8 cellular contexts compared by ENCODE assay signal in genomic region chr18:46963656-46964578, GRCh38. TPM values are rescaled to one million over a fixed set of nuclear protein-coding genes. Genes with fewer than 3 reads are reported as not detected.
DNase-seq lines count a peak whose midpoint lies in the region; ATAC-seq, FAIRE-seq and TF ChIP-seq lines count a peak whose summit lies in the region.
"Not testable (repeated sequence)": the region's sequence is repeated elsewhere in the genome, so short reads cannot be mapped to it uniquely, and the experiment has no call there.
"Had no signal": no experiment of that assay in that cellular context is flagged by ENCODE, and none has a peak within 500 bp of the region (broad histone marks: within the 10 kb centered on the region; RNA-seq: fewer than 3 reads in every experiment).

No MANE protein-coding gene starts in this region.

- H2AFZ ChIP-seq in GM23338; HepG2 (ENCODE audit: low read length): not testable (repeated sequence)

- POLR2A ChIA-PET in WTC11 (lab: Charles Lee); HepG2 (lab: Yijun Ruan, JAX): not testable (repeated sequence)

- not testable (repeated sequence) for TF ChIP-seq POLR2A in HepG2 (IDR thresholded peaks at IDR 0.05; ENCODE audit: insufficient read depth in 1 of 2, low read depth in 2 of 2, low read length in 2 of 2)

- TF ChIP-seq RAD21 in HepG2 (CRISPR knock-in tag; IDR thresholded peaks at IDR 0.05) = not testable (repeated sequence)

- not testable (repeated sequence) for H3K36me3 ChIP-seq in GM23338 (ENCODE audit: insufficient read depth); HepG2 (replicated peaks in 1 of 2; ENCODE audit: control insufficient read depth in 1 of 2, insufficient read depth in 2 of 2, low read length in 2 of 2)

- H3K79me2 ChIP-seq in GM23338 (replicated peaks; ENCODE audit: insufficient read depth); HepG2 (ENCODE audit: insufficient read depth, low read length): not testable (repeated sequence)

- not testable (repeated sequence) for H3K9me3 ChIP-seq in HepG2 (ENCODE audit: low read length)

- in situ Hi-C loops in HepG2 (cut with HindIII; ENCODE audit: extremely low pct_ligation_motif_present, low pct_unique_long_range_greater_than_20kb) = not testable (repeated sequence)

- H3K27me3 Mint-ChIP-seq in GM23338 (ENCODE audit: insufficient read depth, low read depth, poor library complexity); WTC11 (ENCODE audit: low read depth); natural killer cell treated with Interleukin-12 subunit alpha and Interleukin-12 subunit beta and Interleukin-15 and Interleukin-18, amount 100 ng/mL, for 72 hours; stimulated activated memory B cell treated with anti-CD40 and anti-IgM and Interleukin-4, amounts not matched to agents 10 μg/mL and 1 μg/mL and 100 μg/mL, for 72 hours: not testable (repeated sequence)

- not testable (repeated sequence) for H3K4me2 ChIP-seq in GM23338; HepG2 (ENCODE audit: low read depth, low read length)

- H3K4me1 Mint-ChIP-seq in GM23338; WTC11; natural killer cell treated with Interleukin-12 subunit alpha and Interleukin-12 subunit beta and Interleukin-15 and Interleukin-18, amount 100 ng/mL, for 72 hours (ENCODE audit: low read depth in 2 of 2); stimulated activated memory B cell treated with anti-CD40 and anti-IgM and Interleukin-4, amounts not matched to agents 10 μg/mL and 1 μg/mL and 100 μg/mL, for 72 hours: not testable (repeated sequence)

- no CpG with 5 or more reads among the region's 79 CpGs for WGBS in HepG2 (ENCODE audit: low lambda C conversion rate)

- not testable (repeated sequence) for H3K9me3 Mint-ChIP-seq in GM23338; stimulated activated memory B cell treated with anti-CD40 and anti-IgM and Interleukin-4, amounts not matched to agents 10 μg/mL and 1 μg/mL and 100 μg/mL, for 72 hours
- peaks cover 11% of the 10 kb centered on the region for H3K9me3 Mint-ChIP-seq in WTC11
- H3K9me3 Mint-ChIP-seq in natural killer cell treated with Interleukin-12 subunit alpha and Interleukin-12 subunit beta and Interleukin-15 and Interleukin-18, amount 100 ng/mL, for 72 hours = peaks cover 15% of the 10 kb centered on the region

- H3K36me3 Mint-ChIP-seq in GM23338 (ENCODE audit: low read depth) = peaks cover 12% of the 10 kb centered on the region
- not testable (repeated sequence) for H3K36me3 Mint-ChIP-seq in WTC11; natural killer cell treated with Interleukin-12 subunit alpha and Interleukin-12 subunit beta and Interleukin-15 and Interleukin-18, amount 100 ng/mL, for 72 hours
- H3K36me3 Mint-ChIP-seq in stimulated activated memory B cell treated with anti-CD40 and anti-IgM and Interleukin-4, amounts not matched to agents 10 μg/mL and 1 μg/mL and 100 μg/mL, for 72 hours = peaks cover 10% of the 10 kb centered on the region

- H3K4me3 ChIP-seq in GM23338; HepG2 (replicated peaks in 1 of 3; ENCODE audit: insufficient read depth in 1 of 3, low read depth in 2 of 3, low read length in 3 of 3): not testable (repeated sequence)

- ATAC-seq in GM23338 (peak; percentile 10), WTC11 (peak; percentile 3), esophagus mucosa (peak; percentile 19), left cardiac atrium (peak; percentile 24 to 48), HepG2 (peak; percentile 12; the same call in 2 of the 3 replicates)
- ATAC-seq in natural killer cell treated with Interleukin-12 subunit alpha and Interleukin-12 subunit beta and Interleukin-15 and Interleukin-18, amount 100 ng/mL, for 72 hours = peak; percentile 46 to 52
- peak; percentile 51 for ATAC-seq in stimulated activated memory B cell treated with anti-CD40 and anti-IgM and Interleukin-4, amounts not matched to agents 10 μg/mL and 1 μg/mL and 100 μg/mL, for 72 hours

- intact Hi-C loops in left cardiac atrium (cut with DNase I); HepG2 (cut with micrococcal nuclease; ENCODE audit: unreplicated experiment): not testable (repeated sequence)

- not testable (repeated sequence) for H3F3A ChIP-seq in GM23338 (replicated peaks; ENCODE audit: low read depth)

- not testable (repeated sequence) for H3K27me3 ChIP-seq in GM23338 (ENCODE audit: insufficient read depth); HepG2 (ENCODE audit: control insufficient read depth in 1 of 2, insufficient read depth in 2 of 2, low read length in 2 of 2)

- H3K4me3 Mint-ChIP-seq in GM23338; WTC11; natural killer cell treated with Interleukin-12 subunit alpha and Interleukin-12 subunit beta and Interleukin-15 and Interleukin-18, amount 100 ng/mL, for 72 hours; stimulated activated memory B cell treated with anti-CD40 and anti-IgM and Interleukin-4, amounts not matched to agents 10 μg/mL and 1 μg/mL and 100 μg/mL, for 72 hours: not testable (repeated sequence)

- H3K27ac Mint-ChIP-seq in GM23338; WTC11; natural killer cell treated with Interleukin-12 subunit alpha and Interleukin-12 subunit beta and Interleukin-15 and Interleukin-18, amount 100 ng/mL, for 72 hours; stimulated activated memory B cell treated with anti-CD40 and anti-IgM and Interleukin-4, amounts not matched to agents 10 μg/mL and 1 μg/mL and 100 μg/mL, for 72 hours: not testable (repeated sequence)

- DNase-seq in GM23338 (ENCODE audit: low spot score); WTC11 (ENCODE audit: low spot score); left cardiac atrium; HepG2 (ENCODE audit: low spot score); natural killer cell treated with Interleukin-12 subunit alpha and Interleukin-12 subunit beta and Interleukin-15 and Interleukin-18, amount 100 ng/mL, for 72 hours (ENCODE audit: low spot score): not testable (repeated sequence)

- not testable (repeated sequence) for BruUV-seq in HepG2 (replicated peaks; lab: Mats Ljungman, UMichigan)

- CTCF ChIA-PET in WTC11 (lab: Charles Lee); HepG2 (lab: Yijun Ruan, JAX; ENCODE audit: low intra/inter-chr PET ratio, low total read pairs): not testable (repeated sequence)

- not testable (repeated sequence) for H3K4me1 ChIP-seq in GM23338 (ENCODE audit: insufficient read depth); HepG2 (ENCODE audit: insufficient read depth, low read length)

- not testable (repeated sequence) for H4K20me1 ChIP-seq in GM23338 (replicated peaks; ENCODE audit: insufficient read depth); HepG2 (ENCODE audit: insufficient read depth, low read length)

- TF ChIP-seq CTCF in GM23338 (conservative IDR thresholded peaks at IDR 0.05; ENCODE audit: low read depth in 2 of 2); WTC11 (IDR thresholded peaks at IDR 0.05); HepG2 (CRISPR knock-in tag; IDR thresholded peaks at IDR 0.05): not testable (repeated sequence)

- H3K27ac ChIP-seq in GM23338 (ENCODE audit: low read depth); HepG2 (ENCODE audit: extremely low read length, insufficient read depth, low read length): not testable (repeated sequence)

- not testable (repeated sequence) for H3K9ac ChIP-seq in HepG2 (ENCODE audit: insufficient read depth, low read depth, low read length)

- H3K9me2 ChIP-seq in GM23338 (ENCODE audit: insufficient read depth) = not testable (repeated sequence)

- not testable (repeated sequence) for FAIRE-seq in HepG2 (lab: Jason Lieb, UNC)

- TF ChIP-seq EP300 in HepG2 (IDR thresholded peaks at IDR 0.05; ENCODE audit: low read depth in 2 of 2, low read length in 2 of 2); HepG2 (CRISPR knock-in tag; IDR thresholded peaks at IDR 0.05; ENCODE audit: borderline replicate concordance): not testable (repeated sequence)

RNA-seq across cellular contexts. Expression of gene KATNAL2, which starts 46.5 kb away (rescaled TPM):
- total RNA-seq in GM23338 (2014; rRNA removed; shearing (Covaris generic)) = 7.7 and 11.8 TPM in 2 replicates
- polyA plus RNA-seq in GM23338 (2016; fragmentation: Nextera tagmentation; extraction: Ambion mirVana) = 9.9 and 11.8 TPM in 2 replicates
- total RNA-seq in WTC11 (2021) = 9.9 to 12.1 TPM (median 11.7 TPM) in 3 replicates
- 1.1 TPM for total RNA-seq in esophagus mucosa
- total RNA-seq in left cardiac atrium = 1 to 10 TPM; 3.4 to 4.1 TPM
- total RNA-seq in HepG2 (2016; rRNA removed; fragmentation: Illumina TruSeq; extraction: Trizol) = not detected in 2 replicates
- not detected in 2 replicates for total RNA-seq in HepG2 (2016; cell fraction: cytosol; rRNA removed; fragmentation: Illumina TruSeq; extraction: Trizol; ENCODE audit: low read depth)
- not detected in 2 replicates for total RNA-seq in HepG2 (2016; cell fraction: insoluble cytoplasmic fraction; rRNA removed; fragmentation: Illumina TruSeq; extraction: Trizol)
- 0.17 TPM in 1 of 2 replicates, not detected in the other for total RNA-seq in HepG2 (2016; cell fraction: membrane; rRNA removed; fragmentation: Illumina TruSeq; extraction: Trizol)
- total RNA-seq in HepG2 (2016; cell fraction: nucleus; rRNA removed; fragmentation: Illumina TruSeq; extraction: Trizol) = not detected in 2 replicates
- polyA plus RNA-seq in HepG2 (2011; rRNA removed) = not detected in 2 replicates
- polyA plus RNA-seq in HepG2 (2011; cell fraction: cytosol; rRNA removed) = not detected in 2 replicates
- not detected in 2 replicates for polyA plus RNA-seq in HepG2 (2011; cell fraction: nucleus; rRNA removed)
- 0.53 and 0.59 TPM in 2 replicates for polyA plus RNA-seq in HepG2 (2012)
- not detected in 2 replicates for polyA plus RNA-seq in HepG2 (2016; cell fraction: cytosol; fragmentation: Illumina TruSeq; extraction: Trizol; ENCODE audit: low read depth)
- polyA plus RNA-seq in HepG2 (2016; cell fraction: insoluble cytoplasmic fraction; fragmentation: Illumina TruSeq; extraction: Trizol; ENCODE audit: low read depth) = not detected in 2 replicates
- polyA plus RNA-seq in HepG2 (2016; cell fraction: membrane; fragmentation: Illumina TruSeq; extraction: Trizol; ENCODE audit: low read depth) = 0.11 TPM in 1 of 2 replicates, not detected in the other
- not detected in 2 replicates for polyA plus RNA-seq in HepG2 (2016; cell fraction: nucleus; fragmentation: Illumina TruSeq; extraction: Trizol; ENCODE audit: insufficient read depth, low read depth)
- 2.1 TPM in 1 of 2 replicates, not detected in the other for polyA minus RNA-seq in HepG2 (2011; rRNA and poly(A)+ RNA removed; ENCODE audit: low replicate concordance)
- polyA minus RNA-seq in HepG2 (2011; cell fraction: cytosol; rRNA and poly(A)+ RNA removed) = not detected in 2 replicates
- not detected in 2 replicates for polyA minus RNA-seq in HepG2 (2011; cell fraction: nucleus; rRNA and poly(A)+ RNA removed)
- total RNA-seq in natural killer cell treated with Interleukin-12 subunit alpha and Interleukin-12 subunit beta and Interleukin-15 and Interleukin-18, amount 100 ng/mL, for 72 hours = under 1 TPM; 0.31 to 0.95 TPM
- total RNA-seq: Caco-2 had no signal

RNA-seq across cellular contexts. Expression of gene PIAS2, which starts 46.6 kb away (rescaled TPM):
- total RNA-seq in GM23338 (2014; rRNA removed; shearing (Covaris generic)) = 54.1 and 54.2 TPM in 2 replicates
- 27.5 and 30.3 TPM in 2 replicates for polyA plus RNA-seq in GM23338 (2016; fragmentation: Nextera tagmentation; extraction: Ambion mirVana)
- total RNA-seq in WTC11 (2021) = 50.7 to 60.6 TPM (median 57.8 TPM) in 3 replicates
- 17.8 TPM for total RNA-seq in esophagus mucosa
- 10 to 100 TPM; 28.5 to 36.6 TPM for total RNA-seq in left cardiac atrium
- total RNA-seq in HepG2 (2016; rRNA removed; fragmentation: Illumina TruSeq; extraction: Trizol) = 12.1 and 12.2 TPM in 2 replicates
- 21.1 and 21.8 TPM in 2 replicates for total RNA-seq in HepG2 (2016; cell fraction: cytosol; rRNA removed; fragmentation: Illumina TruSeq; extraction: Trizol; ENCODE audit: low read depth)
- 10.0 and 12.5 TPM in 2 replicates for total RNA-seq in HepG2 (2016; cell fraction: insoluble cytoplasmic fraction; rRNA removed; fragmentation: Illumina TruSeq; extraction: Trizol)
- 15.9 and 20.3 TPM in 2 replicates for total RNA-seq in HepG2 (2016; cell fraction: membrane; rRNA removed; fragmentation: Illumina TruSeq; extraction: Trizol)
- 23.1 and 23.2 TPM in 2 replicates for total RNA-seq in HepG2 (2016; cell fraction: nucleus; rRNA removed; fragmentation: Illumina TruSeq; extraction: Trizol)
- 9.7 and 12.7 TPM in 2 replicates for polyA plus RNA-seq in HepG2 (2011; rRNA removed)
- polyA plus RNA-seq in HepG2 (2011; cell fraction: cytosol; rRNA removed) = 6.0 and 6.5 TPM in 2 replicates
- 19.3 and 20.3 TPM in 2 replicates for polyA plus RNA-seq in HepG2 (2011; cell fraction: nucleus; rRNA removed)
- polyA plus RNA-seq in HepG2 (2012) = 6.3 and 11.8 TPM in 2 replicates
- 4.7 and 5.8 TPM in 2 replicates for polyA plus RNA-seq in HepG2 (2016; cell fraction: cytosol; fragmentation: Illumina TruSeq; extraction: Trizol; ENCODE audit: low read depth)
- polyA plus RNA-seq in HepG2 (2016; cell fraction: insoluble cytoplasmic fraction; fragmentation: Illumina TruSeq; extraction: Trizol; ENCODE audit: low read depth) = 9.0 and 11.6 TPM in 2 replicates
- 9.3 and 11.1 TPM in 2 replicates for polyA plus RNA-seq in HepG2 (2016; cell fraction: membrane; fragmentation: Illumina TruSeq; extraction: Trizol; ENCODE audit: low read depth)
- 10.0 and 12.3 TPM in 2 replicates for polyA plus RNA-seq in HepG2 (2016; cell fraction: nucleus; fragmentation: Illumina TruSeq; extraction: Trizol; ENCODE audit: insufficient read depth, low read depth)
- 19.2 and 24.1 TPM in 2 replicates for polyA minus RNA-seq in HepG2 (2011; rRNA and poly(A)+ RNA removed; ENCODE audit: low replicate concordance)
- 6.9 and 7.9 TPM in 2 replicates for polyA minus RNA-seq in HepG2 (2011; cell fraction: cytosol; rRNA and poly(A)+ RNA removed)
- 106 and 144 TPM in 2 replicates for polyA minus RNA-seq in HepG2 (2011; cell fraction: nucleus; rRNA and poly(A)+ RNA removed)
- 10 to 100 TPM; 19.2 to 36.5 TPM for total RNA-seq in natural killer cell treated with Interleukin-12 subunit alpha and Interleukin-12 subunit beta and Interleukin-15 and Interleukin-18, amount 100 ng/mL, for 72 hours
